Comparison of ENCODE assay signal across 1 cellular context in genomic region chr11:120805960-120806555, GRCh38.
TF ChIP-seq lines count a peak whose summit lies in the region.

No MANE protein-coding gene starts in this region.

TF ChIP-seq in GM23338, 12 proteins besides CTCF, POLR2A, EP300 and RAD21 (continued from another document):
- no peak for TF ChIP-seq ZNF462 (CRISPR knock-in tag; IDR thresholded peaks at IDR 0.05)
- no peak for TF ChIP-seq CREB1 (CRISPR knock-in tag; IDR thresholded peaks at IDR 0.05; ENCODE audit: low read depth)
- TF ChIP-seq STAT1 (IDR thresholded peaks at IDR 0.05; ENCODE audit: unreplicated experiment) = no peak
- TF ChIP-seq ZNF114 (CRISPR knock-in tag; IDR thresholded peaks at IDR 0.05) = no peak
- TF ChIP-seq EZH2phosphoT487 (IDR thresholded peaks at IDR 0.05; ENCODE audit: unreplicated experiment) = no peak
